In genomic region chr3:44026224-44026865, GRCh38 we compare ENCODE assay signal across 25 cellular contexts.
"Had no signal": no experiment of that assay in that cellular context is flagged by ENCODE, and none has a peak within 500 bp of the region (broad histone marks: within the 10 kb centered on the region; RNA-seq: fewer than 3 reads in every experiment).

No MANE protein-coding gene starts in this region.

- H3K4me2 ChIP-seq: hepatocyte had no signal

- DNase-seq: cortex of kidney; dorsolateral prefrontal cortex; effector memory CD4-positive, alpha-beta T cell; esophagus squamous epithelium; foreskin fibroblast; islet precursor cell; left colon; left ventricle myocardium superior; mesendoderm; mucosa of descending colon; naive thymus-derived CD8-positive, alpha-beta T cell; posterior cingulate gyrus; spleen; stimulated activated CD4-positive, alpha-beta T cell treated with anti-CD3 and anti-CD28 coated beads, Interleukin-15, amount 100 ng/mL, for 24 hours; stimulated activated CD4-positive, alpha-beta T cell treated with anti-CD3 and anti-CD28 coated beads, Interleukin-1b, Interleukin-23, amount 100 ng/mL, for 48 hours; stimulated activated CD4-positive, alpha-beta T cell treated with anti-CD3 and anti-CD28 coated beads, Interleukin-4, amount 100 ng/mL, for 24 hours had no signal

- H3K4me3 Mint-ChIP-seq: central memory CD8-positive, alpha-beta T cell; naive thymus-derived CD8-positive, alpha-beta T cell; stimulated activated memory B cell treated with anti-CD40 and anti-IgM and Interleukin-4, amounts not matched to agents 10 μg/mL and 1 μg/mL and 100 μg/mL, for 72 hours; stimulated activated naive CD8-positive, alpha-beta T cell treated with anti-CD3 and anti-CD28 coated beads, Interleukin-15, Interleukin-2, amounts not matched to agents 100 ng/mL and 50 ng/mL, for 24 hours had no signal

- H3K9me3 Mint-ChIP-seq: central memory CD8-positive, alpha-beta T cell; naive thymus-derived CD8-positive, alpha-beta T cell; stimulated activated memory B cell treated with anti-CD40 and anti-IgM and Interleukin-4, amounts not matched to agents 10 μg/mL and 1 μg/mL and 100 μg/mL, for 72 hours; stimulated activated naive CD8-positive, alpha-beta T cell treated with anti-CD3 and anti-CD28 coated beads, Interleukin-15, Interleukin-2, amounts not matched to agents 100 ng/mL and 50 ng/mL, for 24 hours had no signal

- H3K4me3 ChIP-seq: dorsolateral prefrontal cortex, esophagus squamous epithelium, hepatocyte, lung, mucosa of descending colon, spleen, tibial nerve had no signal

- H3K27ac ChIP-seq: dorsolateral prefrontal cortex, epithelial cell of prostate, esophagus squamous epithelium, hepatocyte, spleen, tibial nerve had no signal

- H3K9me3 ChIP-seq: esophagus squamous epithelium, mucosa of descending colon, spleen, tibial nerve had no signal

- H3K36me3 Mint-ChIP-seq: naive thymus-derived CD8-positive, alpha-beta T cell; stimulated activated memory B cell treated with anti-CD40 and anti-IgM and Interleukin-4, amounts not matched to agents 10 μg/mL and 1 μg/mL and 100 μg/mL, for 72 hours had no signal

- H2AFZ ChIP-seq: hepatocyte had no signal

- H3K79me2 ChIP-seq: hepatocyte had no signal

- FAIRE-seq: endometrium had no signal

- H3K36me3 ChIP-seq: esophagus squamous epithelium, spleen, tibial nerve had no signal

- H3K27ac Mint-ChIP-seq: naive thymus-derived CD8-positive, alpha-beta T cell; stimulated activated memory B cell treated with anti-CD40 and anti-IgM and Interleukin-4, amounts not matched to agents 10 μg/mL and 1 μg/mL and 100 μg/mL, for 72 hours; stimulated activated naive CD8-positive, alpha-beta T cell treated with anti-CD3 and anti-CD28 coated beads, Interleukin-15, Interleukin-2, amounts not matched to agents 100 ng/mL and 50 ng/mL, for 24 hours had no signal

- ATAC-seq: left colon; left ventricle myocardium superior; mucosa of descending colon; naive thymus-derived CD8-positive, alpha-beta T cell; sciatic nerve; stimulated activated memory B cell treated with anti-CD40 and anti-IgM and Interleukin-4, amounts not matched to agents 10 μg/mL and 1 μg/mL and 100 μg/mL, for 72 hours had no signal
